In genomic region chr14:64763089-64763782, GRCh38 we compare ENCODE assay signal across 16 cellular contexts. TPM values are rescaled to one million over a fixed set of nuclear protein-coding genes. Genes with fewer than 3 reads are reported as not detected.
DNase-seq lines count a peak whose midpoint lies in the region; ATAC-seq, FAIRE-seq and TF ChIP-seq lines count a peak whose summit lies in the region.
"Had no signal": no experiment of that assay in that cellular context is flagged by ENCODE, and none has a peak within 500 bp of the region (broad histone marks: within the 10 kb centered on the region; RNA-seq: fewer than 3 reads in every experiment).

No MANE protein-coding gene starts in this region.

- no peak overlapping the region for H3K4me2 ChIP-seq in keratinocyte (ENCODE audit: control insufficient read depth, extremely low read depth, insufficient read depth, low read depth, low read length)

- H3K4me1 Mint-ChIP-seq in HFFc6 (ENCODE audit: low read depth), result peaks cover 62% of the 10 kb centered on the region
- H3K4me1 Mint-ChIP-seq in CD8-positive, alpha-beta T cell (ENCODE audit: low read depth), result peaks cover 17% of the 10 kb centered on the region

- no peaks in the 10 kb centered on the region for H4K20me1 ChIP-seq in keratinocyte (ENCODE audit: control insufficient read depth, extremely low read depth, insufficient read depth, low read length)

- H3K4me3 Mint-ChIP-seq in HFFc6, result no peak overlapping the region
- H3K4me3 Mint-ChIP-seq in CD8-positive, alpha-beta T cell, result no peak overlapping the region

- peak overlapping the region; percentile 3 for H3K9ac ChIP-seq in keratinocyte (ENCODE audit: control insufficient read depth, extremely low read depth, insufficient read depth, low read length)
- H3K9ac ChIP-seq: parathyroid adenoma had no signal

- no peak for ATAC-seq in CD8-positive, alpha-beta T cell
- ATAC-seq in GM21360 (IDR thresholded peaks at IDR 0.05; ENCODE audit: unreplicated experiment), result no peak
- ATAC-seq: upper lobe of right lung had no signal

- intact Hi-C loops in stomach (cut with DNase I; ENCODE audit: low total_unique reads), result loop anchor here (5.0 kb wide), 1 partner anchor 91 kb away; no protein-coding TSS in a partner anchor
- intact Hi-C loops in CD8-positive, alpha-beta T cell (cut with DNase I, micrococcal nuclease), result loop anchor here (5.0 kb wide), 2 partner anchors 129 to 219 kb away; no protein-coding TSS in a partner anchor

- H3K27me3 Mint-ChIP-seq in HFFc6 (ENCODE audit: insufficient read depth), result peaks cover 1% of the 10 kb centered on the region; the same call in 1 of the 2 replicates
- H3K27me3 Mint-ChIP-seq in CD8-positive, alpha-beta T cell (ENCODE audit: low read depth), result peaks cover 6% of the 10 kb centered on the region

- dilution Hi-C loops in keratinocyte (cut with MboI; ENCODE audit: extremely low pct_ligation_motif_present, low sequenced_read_pairs), result no loop called here

- POLR2A ChIA-PET in CD8-positive, alpha-beta T cell (lab: Charles Lee), result no interaction called here

- no peaks in the 10 kb centered on the region for H3K79me2 ChIP-seq in keratinocyte (ENCODE audit: control insufficient read depth, insufficient read depth, low read length)
- H3K79me2 ChIP-seq: parathyroid adenoma had no signal

- WGBS in stomach, 5 donors, result 75 to 92% (median 86%) methylated on average over 11 of the region's 11 CpGs

- H3K27ac ChIP-seq in WERI-Rb-1, result peak overlapping the region; percentile 80
- no peak overlapping the region for H3K27ac ChIP-seq in keratinocyte (ENCODE audit: control insufficient read depth, insufficient read depth, low read length)
- H3K27ac ChIP-seq in stomach, result peak overlapping the region in 4 of 5 donors; percentile 43 to 79 (median 68)
- no peak overlapping the region for H3K27ac ChIP-seq in CD8-positive, alpha-beta T cell (ENCODE audit: low read depth, low read length)

- H2AFZ ChIP-seq in keratinocyte (ENCODE audit: control insufficient read depth, low read length), result no peak overlapping the region

- CTCF ChIA-PET in CD8-positive, alpha-beta T cell (lab: Charles Lee), result interaction anchor here (1.0 to 2.8 kb wide), 5 partner anchors 16 to 129 kb away, joined by 4 to 22 read pairs (median 9); no protein-coding TSS in a partner anchor

- no peaks in the 10 kb centered on the region for H3K27me3 ChIP-seq in WERI-Rb-1 (ENCODE audit: insufficient read depth, low read depth, severe bottlenecking)
- H3K27me3 ChIP-seq in keratinocyte (ENCODE audit: control insufficient read depth, extremely low read depth, insufficient read depth, low read length), result no peaks in the 10 kb centered on the region
- H3K27me3 ChIP-seq in stomach, result no peaks in the 10 kb centered on the region
- H3K27me3 ChIP-seq in CD8-positive, alpha-beta T cell (ENCODE audit: insufficient read depth, low read length), result no peaks in the 10 kb centered on the region
- H3K27me3 ChIP-seq: brain microvascular endothelial cell, upper lobe of right lung had no signal

- H3K4me1 ChIP-seq in keratinocyte (ENCODE audit: control insufficient read depth, extremely low read depth, insufficient read depth, low read length), result peaks cover 70% of the 10 kb centered on the region
- H3K4me1 ChIP-seq in stomach, result peaks cover 34 to 66% (median 49%) of the 10 kb centered on the region in 4 donors
- peaks cover 5% of the 10 kb centered on the region for H3K4me1 ChIP-seq in CD8-positive, alpha-beta T cell (ENCODE audit: insufficient read depth, low read length)

- H3K9me3 Mint-ChIP-seq in HFFc6, result no peaks in the 10 kb centered on the region
- no peaks in the 10 kb centered on the region for H3K9me3 Mint-ChIP-seq in CD8-positive, alpha-beta T cell
- H3K9me3 Mint-ChIP-seq: CD8-positive, alpha-beta memory T cell had no signal

- peak overlapping the region; percentile 92; the same call in 1 of the 2 replicates for H3K27ac Mint-ChIP-seq in HFFc6
- no peak overlapping the region for H3K27ac Mint-ChIP-seq in CD8-positive, alpha-beta T cell

- no peaks in the 10 kb centered on the region for H3K36me3 Mint-ChIP-seq in HFFc6 (ENCODE audit: low read depth)
- no peaks in the 10 kb centered on the region for H3K36me3 Mint-ChIP-seq in CD8-positive, alpha-beta T cell
- H3K36me3 Mint-ChIP-seq: CD8-positive, alpha-beta memory T cell had no signal

- H3K4me3 ChIP-seq in WERI-Rb-1 (ENCODE audit: low read depth, low read length) (no peak overlapping the region), keratinocyte (ENCODE audit: control insufficient read depth in 2 of 3, extremely low read depth in 1 of 3, insufficient read depth in 2 of 3, low read depth in 1 of 3, low read length in 3 of 3) (no peak overlapping the region), stomach (no peak overlapping the region)
- no peak overlapping the region for H3K4me3 ChIP-seq in CD8-positive, alpha-beta T cell (ENCODE audit: low read depth, low read length)
- H3K4me3 ChIP-seq: upper lobe of right lung had no signal

- no peak for TF ChIP-seq EP300 in stomach (IDR thresholded peaks at IDR 0.05)

- TF ChIP-seq CTCF in HFFc6 (IDR thresholded peaks at IDR 0.05), result no peak
- no peak for TF ChIP-seq CTCF in WERI-Rb-1 (IDR thresholded peaks at IDR 0.05; ENCODE audit: low read depth, low read length)
- no peak for TF ChIP-seq CTCF in keratinocyte (optimal IDR thresholded peaks at IDR 0.05 in 1 of 3, IDR thresholded peaks at IDR 0.05 in 1 of 3, conservative IDR thresholded peaks at IDR 0.05 in 1 of 3; ENCODE audit: extremely low read depth in 1 of 3, insufficient read depth in 2 of 3, low read length in 3 of 3)
- TF ChIP-seq CTCF in stomach (IDR thresholded peaks at IDR 0.05), result no peak
- TF ChIP-seq CTCF in CD8-positive, alpha-beta T cell (IDR thresholded peaks at IDR 0.05), result no peak

- H3K9me1 ChIP-seq in keratinocyte (ENCODE audit: control insufficient read depth, extremely low read depth, insufficient read depth, low read length), result no peaks in the 10 kb centered on the region

- no peak for FAIRE-seq in keratinocyte (lab: Jason Lieb, UNC)

- H3K9me3 ChIP-seq in WERI-Rb-1 (ENCODE audit: severe bottlenecking) (no peaks in the 10 kb centered on the region), keratinocyte (ENCODE audit: control insufficient read depth, low read depth, low read length) (no peaks in the 10 kb centered on the region), stomach (no peaks in the 10 kb centered on the region)
- H3K9me3 ChIP-seq in CD8-positive, alpha-beta T cell (ENCODE audit: low read length), result no peaks in the 10 kb centered on the region
- H3K9me3 ChIP-seq: upper lobe of right lung had no signal

- H3K36me3 ChIP-seq in WERI-Rb-1, result no peaks in the 10 kb centered on the region
- no peaks in the 10 kb centered on the region for H3K36me3 ChIP-seq in keratinocyte (ENCODE audit: control insufficient read depth in 2 of 2, extremely low read depth in 1 of 2, insufficient read depth in 2 of 2, low read length in 2 of 2)
- H3K36me3 ChIP-seq in stomach, result no peaks in the 10 kb centered on the region
- no peaks in the 10 kb centered on the region for H3K36me3 ChIP-seq in CD8-positive, alpha-beta T cell (ENCODE audit: insufficient read depth, low read length)
- H3K36me3 ChIP-seq: brain microvascular endothelial cell, upper lobe of right lung had no signal

- no peak for TF ChIP-seq POLR2A in stomach (IDR thresholded peaks at IDR 0.05)

- DNase-seq in HFFc6 (no peak), WERI-Rb-1 (no peak), keratinocyte (ENCODE audit: low read depth, low spot score) (no peak), stomach (no peak), NCI-H2107 (lab: John Stamatoyannopoulos, UW) (no peak)
- no peak for DNase-seq in CD8-positive, alpha-beta T cell
- DNase-seq in activated CD4-positive, alpha-beta T cell treated with anti-CD3 and anti-CD28 coated beads, Interleukin-2, amount 50 U/mL, for 1 hour, result no peak
- DNase-seq: activated gamma-delta T cell treated with Interleukin-2 at 50 U/mL for 16 hours; effector CD4-positive, alpha-beta T cell; NK-92 treated with Interleukin-12 subunit alpha and Interleukin-12 subunit beta, amount 100 ng/mL, for 24 hours; stimulated activated CD4-positive, alpha-beta T cell treated with anti-CD3 and anti-CD28 coated beads, Interleukin-15, amount 100 ng/mL, for 24 hours; upper lobe of right lung had no signal

RNA-seq across cellular contexts. Expression of gene PLEKHG3, which starts 59.0 kb away (rescaled TPM):
- total RNA-seq in HFFc6 (2021; fragmentation: NEBNext Ultra II Directional; extraction: Animal tissue kit (Norgen Biotek cat#: 25700)), result 10 to 100 TPM in 3 of 6 experiments, 1 to 10 TPM in 3; 6.0 to 11.7 (median 9.2) TPM
- polyA plus RNA-seq in keratinocyte (71.0 to 89.1 TPM (median 73.2 TPM) in 3 replicates), stomach (10 to 100 TPM in 1 of 3 donors, 1 to 10 TPM in 2; 7.3 to 24.8 (median 9.2) TPM)
- polyA plus RNA-seq in keratinocyte (2011; ENCODE audit: low read depth), result 19.7 TPM
- 49.2 and 65.2 TPM in 2 replicates for polyA plus RNA-seq in keratinocyte (2011; cell fraction: cytosol; rRNA removed)
- 171 and 186 TPM in 2 replicates for polyA plus RNA-seq in keratinocyte (2011; cell fraction: nucleus; rRNA removed)
- 36.9 and 94.1 TPM in 2 replicates for polyA plus RNA-seq in keratinocyte (2012; ENCODE audit: low replicate concordance)
- 96.2 to 104 TPM (median 102 TPM) in 3 replicates for polyA minus RNA-seq in keratinocyte
- 107 TPM for polyA minus RNA-seq in keratinocyte (2011; cell fraction: cytosol; rRNA and poly(A)+ RNA removed)
- polyA minus RNA-seq in keratinocyte (2011; cell fraction: nucleus; rRNA and poly(A)+ RNA removed), result 103 and 143 TPM in 2 replicates
- total RNA-seq in stomach, result 100 to 1,000 TPM in 1 of 5 donors, 10 to 100 TPM in 4; 25.3 to 292 (median 27.2) TPM
- 1 to 10 TPM; 2.5 to 2.7 TPM for total RNA-seq in CD8-positive, alpha-beta T cell

Comparison
In these comparisons a context has a peak if more than half of its experiments do, and no peak if none do; other contexts are left out.
1. H3K27ac ChIP-seq: peak in WERI-Rb-1 (single experiment) and stomach (4 of 5); none in keratinocyte (single experiment) and CD8-positive, alpha-beta T cell (single experiment).